In the genomic region with DNA sequence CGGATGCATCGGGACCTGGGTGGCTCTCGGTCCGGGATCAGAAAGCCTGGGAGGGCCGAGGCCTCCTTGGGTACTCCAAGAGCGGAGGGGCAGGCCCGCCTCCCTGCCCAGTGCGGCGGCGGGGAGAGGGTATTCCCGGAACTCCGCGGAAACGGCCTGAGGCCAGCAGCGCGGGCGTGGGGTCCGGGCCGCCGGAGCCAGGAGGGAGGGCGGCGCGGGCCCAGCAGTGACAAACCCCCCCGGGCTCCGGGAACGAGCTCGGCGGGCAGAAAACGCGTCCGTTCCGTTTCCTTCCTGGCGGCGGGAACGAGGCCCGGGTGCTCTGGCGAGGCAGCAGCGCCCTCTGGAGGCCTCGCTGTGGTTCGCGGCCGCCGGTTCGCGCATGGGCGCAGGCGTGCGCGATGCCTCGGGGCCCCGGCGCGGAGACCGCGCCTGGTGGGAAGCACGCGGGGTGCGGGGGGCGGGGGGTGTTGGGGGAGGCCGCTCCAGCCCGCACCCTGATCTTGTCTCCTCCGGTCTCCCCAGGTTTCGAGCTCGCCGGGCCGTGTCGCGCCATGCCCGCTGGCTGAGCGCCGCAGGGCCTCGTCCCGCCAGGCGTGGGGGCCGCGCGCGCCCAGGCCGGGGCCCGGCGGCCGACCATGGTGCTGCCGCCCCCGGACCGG, we compare ENCODE assay signal across 1 cellular context.
TF ChIP-seq lines count a peak whose summit lies in the region.

No MANE protein-coding gene starts in this region.

TF ChIP-seq in HepG2, 621 proteins besides CTCF, POLR2A, EP300 and RAD21 (continued from another document and continues in another):
- no peak for TF ChIP-seq ZNF552 (CRISPR knock-in tag; IDR thresholded peaks at IDR 0.05; ENCODE audit: borderline replicate concordance)
- TF ChIP-seq ZNF143 (CRISPR knock-in tag; IDR thresholded peaks at IDR 0.05), result 0 out of 2 replicates have a peak, but pooled peaks have one; percentile 11
- peak; percentile 56; the same call in 1 of the 2 replicates for TF ChIP-seq HOXA9 (CRISPR knock-in tag; IDR thresholded peaks at IDR 0.05; ENCODE audit: borderline replicate concordance)
- TF ChIP-seq IKZF4 (CRISPR knock-in tag; IDR thresholded peaks at IDR 0.05; ENCODE audit: borderline replicate concordance, low read depth, not compliant biosample characterization), result no peak
- TF ChIP-seq ZFY (CRISPR knock-in tag; IDR thresholded peaks at IDR 0.05), result peak; percentile 73; the same call in 1 of the 2 replicates
- TF ChIP-seq, protein P1, sequence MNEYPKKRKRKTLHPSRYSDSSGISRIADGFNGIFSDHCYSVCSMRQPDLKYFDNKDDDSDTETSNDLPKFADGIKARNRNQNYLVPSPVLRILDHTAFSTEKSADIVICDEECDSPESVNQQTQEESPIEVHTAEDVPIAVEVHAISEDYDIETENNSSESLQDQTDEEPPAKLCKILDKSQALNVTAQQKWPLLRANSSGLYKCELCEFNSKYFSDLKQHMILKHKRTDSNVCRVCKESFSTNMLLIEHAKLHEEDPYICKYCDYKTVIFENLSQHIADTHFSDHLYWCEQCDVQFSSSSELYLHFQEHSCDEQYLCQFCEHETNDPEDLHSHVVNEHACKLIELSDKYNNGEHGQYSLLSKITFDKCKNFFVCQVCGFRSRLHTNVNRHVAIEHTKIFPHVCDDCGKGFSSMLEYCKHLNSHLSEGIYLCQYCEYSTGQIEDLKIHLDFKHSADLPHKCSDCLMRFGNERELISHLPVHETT (CRISPR knock-in tag; conservative IDR thresholded peaks at IDR 0.05), result peak; percentile 72
- peak; percentile 77; the same call in 1 of the 2 replicates for TF ChIP-seq ZNF234 (CRISPR knock-in tag; conservative IDR thresholded peaks at IDR 0.05)
- TF ChIP-seq, protein P2, sequence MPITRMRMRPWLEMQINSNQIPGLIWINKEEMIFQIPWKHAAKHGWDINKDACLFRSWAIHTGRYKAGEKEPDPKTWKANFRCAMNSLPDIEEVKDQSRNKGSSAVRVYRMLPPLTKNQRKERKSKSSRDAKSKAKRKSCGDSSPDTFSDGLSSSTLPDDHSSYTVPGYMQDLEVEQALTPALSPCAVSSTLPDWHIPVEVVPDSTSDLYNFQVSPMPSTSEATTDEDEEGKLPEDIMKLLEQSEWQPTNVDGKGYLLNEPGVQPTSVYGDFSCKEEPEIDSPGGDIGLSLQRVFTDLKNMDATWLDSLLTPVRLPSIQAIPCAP (CRISPR knock-in tag; IDR thresholded peaks at IDR 0.05; ENCODE audit: low read depth), result no peak
- TF ChIP-seq, protein P3, sequence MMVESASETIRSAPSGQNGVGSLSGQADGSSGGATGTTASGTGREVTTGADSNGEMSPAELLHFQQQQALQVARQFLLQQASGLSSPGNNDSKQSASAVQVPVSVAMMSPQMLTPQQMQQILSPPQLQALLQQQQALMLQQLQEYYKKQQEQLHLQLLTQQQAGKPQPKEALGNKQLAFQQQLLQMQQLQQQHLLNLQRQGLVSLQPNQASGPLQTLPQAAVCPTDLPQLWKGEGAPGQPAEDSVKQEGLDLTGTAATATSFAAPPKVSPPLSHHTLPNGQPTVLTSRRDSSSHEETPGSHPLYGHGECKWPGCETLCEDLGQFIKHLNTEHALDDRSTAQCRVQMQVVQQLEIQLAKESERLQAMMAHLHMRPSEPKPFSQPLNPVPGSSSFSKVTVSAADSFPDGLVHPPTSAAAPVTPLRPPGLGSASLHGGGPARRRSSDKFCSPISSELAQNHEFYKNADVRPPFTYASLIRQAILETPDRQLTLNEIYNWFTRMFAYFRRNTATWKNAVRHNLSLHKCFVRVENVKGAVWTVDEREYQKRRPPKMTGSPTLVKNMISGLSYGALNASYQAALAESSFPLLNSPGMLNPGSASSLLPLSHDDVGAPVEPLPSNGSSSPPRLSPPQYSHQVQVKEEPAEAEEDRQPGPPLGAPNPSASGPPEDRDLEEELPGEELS (CRISPR knock-in tag; IDR thresholded peaks at IDR 0.05), result 0 out of 2 replicates have a peak, but pooled peaks have one; percentile 25
- TF ChIP-seq TEAD2 (CRISPR knock-in tag; IDR thresholded peaks at IDR 0.05), result no peak
- peak; percentile 58; the same call in 2 of the 3 replicates for TF ChIP-seq MXI1 (IDR thresholded peaks at IDR 0.05; ENCODE audit: borderline replicate concordance, low read depth, low read length)
- TF ChIP-seq, protein P4, sequence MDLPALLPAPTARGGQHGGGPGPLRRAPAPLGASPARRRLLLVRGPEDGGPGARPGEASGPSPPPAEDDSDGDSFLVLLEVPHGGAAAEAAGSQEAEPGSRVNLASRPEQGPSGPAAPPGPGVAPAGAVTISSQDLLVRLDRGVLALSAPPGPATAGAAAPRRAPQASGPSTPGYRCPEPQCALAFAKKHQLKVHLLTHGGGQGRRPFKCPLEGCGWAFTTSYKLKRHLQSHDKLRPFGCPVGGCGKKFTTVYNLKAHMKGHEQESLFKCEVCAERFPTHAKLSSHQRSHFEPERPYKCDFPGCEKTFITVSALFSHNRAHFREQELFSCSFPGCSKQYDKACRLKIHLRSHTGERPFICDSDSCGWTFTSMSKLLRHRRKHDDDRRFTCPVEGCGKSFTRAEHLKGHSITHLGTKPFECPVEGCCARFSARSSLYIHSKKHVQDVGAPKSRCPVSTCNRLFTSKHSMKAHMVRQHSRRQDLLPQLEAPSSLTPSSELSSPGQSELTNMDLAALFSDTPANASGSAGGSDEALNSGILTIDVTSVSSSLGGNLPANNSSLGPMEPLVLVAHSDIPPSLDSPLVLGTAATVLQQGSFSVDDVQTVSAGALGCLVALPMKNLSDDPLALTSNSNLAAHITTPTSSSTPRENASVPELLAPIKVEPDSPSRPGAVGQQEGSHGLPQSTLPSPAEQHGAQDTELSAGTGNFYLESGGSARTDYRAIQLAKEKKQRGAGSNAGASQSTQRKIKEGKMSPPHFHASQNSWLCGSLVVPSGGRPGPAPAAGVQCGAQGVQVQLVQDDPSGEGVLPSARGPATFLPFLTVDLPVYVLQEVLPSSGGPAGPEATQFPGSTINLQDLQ (CRISPR knock-in tag; IDR thresholded peaks at IDR 0.05), result 0 out of 2 replicates have a peak, but pooled peaks have one; percentile 28
- peak; percentile 83; the same call in 1 of the 2 replicates for TF ChIP-seq ZNF788 (CRISPR knock-in tag; IDR thresholded peaks at IDR 0.05; ENCODE audit: borderline replicate concordance)
- no peak for TF ChIP-seq ZNF605 (CRISPR knock-in tag; IDR thresholded peaks at IDR 0.05)
- TF ChIP-seq KAT8 (CRISPR knock-in tag; IDR thresholded peaks at IDR 0.05), result peak; percentile 66
- TF ChIP-seq SPEN (CRISPR knock-in tag; IDR thresholded peaks at IDR 0.05; ENCODE audit: low read depth), result peak; percentile 58; the same call in 1 of the 2 replicates
- TF ChIP-seq ZNF607 (CRISPR knock-in tag; IDR thresholded peaks at IDR 0.05; ENCODE audit: borderline replicate concordance), result peak; percentile 79; the same call in 1 of the 2 replicates
- no peak for TF ChIP-seq REPIN1 (CRISPR knock-in tag; IDR thresholded peaks at IDR 0.05; ENCODE audit: borderline replicate concordance, low read depth)
- 0 out of 2 replicates have a peak, but pooled peaks have one; percentile 51 for TF ChIP-seq SP4 (CRISPR knock-in tag; IDR thresholded peaks at IDR 0.05)
- peak; percentile 72; the same call in 1 of the 2 replicates for TF ChIP-seq SMAD1 (CRISPR knock-in tag; IDR thresholded peaks at IDR 0.05; ENCODE audit: borderline replicate concordance, low read depth)
- TF ChIP-seq HNF4A (CRISPR knock-in tag; IDR thresholded peaks at IDR 0.05), result peak; percentile 38; the same call in 1 of the 2 replicates
- TF ChIP-seq MED1 (CRISPR knock-in tag; IDR thresholded peaks at IDR 0.05), result peak; percentile 56
- TF ChIP-seq, protein P5, sequence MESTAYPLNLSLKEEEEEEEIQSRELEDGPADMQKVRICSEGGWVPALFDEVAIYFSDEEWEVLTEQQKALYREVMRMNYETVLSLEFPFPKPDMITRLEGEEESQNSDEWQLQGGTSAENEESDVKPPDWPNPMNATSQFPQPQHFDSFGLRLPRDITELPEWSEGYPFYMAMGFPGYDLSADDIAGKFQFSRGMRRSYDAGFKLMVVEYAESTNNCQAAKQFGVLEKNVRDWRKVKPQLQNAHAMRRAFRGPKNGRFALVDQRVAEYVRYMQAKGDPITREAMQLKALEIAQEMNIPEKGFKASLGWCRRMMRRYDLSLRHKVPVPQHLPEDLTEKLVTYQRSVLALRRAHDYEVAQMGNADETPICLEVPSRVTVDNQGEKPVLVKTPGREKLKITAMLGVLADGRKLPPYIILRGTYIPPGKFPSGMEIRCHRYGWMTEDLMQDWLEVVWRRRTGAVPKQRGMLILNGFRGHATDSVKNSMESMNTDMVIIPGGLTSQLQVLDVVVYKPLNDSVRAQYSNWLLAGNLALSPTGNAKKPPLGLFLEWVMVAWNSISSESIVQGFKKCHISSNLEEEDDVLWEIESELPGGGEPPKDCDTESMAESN (CRISPR knock-in tag; conservative IDR thresholded peaks at IDR 0.05), result peak; percentile 77
- TF ChIP-seq, protein P6, sequence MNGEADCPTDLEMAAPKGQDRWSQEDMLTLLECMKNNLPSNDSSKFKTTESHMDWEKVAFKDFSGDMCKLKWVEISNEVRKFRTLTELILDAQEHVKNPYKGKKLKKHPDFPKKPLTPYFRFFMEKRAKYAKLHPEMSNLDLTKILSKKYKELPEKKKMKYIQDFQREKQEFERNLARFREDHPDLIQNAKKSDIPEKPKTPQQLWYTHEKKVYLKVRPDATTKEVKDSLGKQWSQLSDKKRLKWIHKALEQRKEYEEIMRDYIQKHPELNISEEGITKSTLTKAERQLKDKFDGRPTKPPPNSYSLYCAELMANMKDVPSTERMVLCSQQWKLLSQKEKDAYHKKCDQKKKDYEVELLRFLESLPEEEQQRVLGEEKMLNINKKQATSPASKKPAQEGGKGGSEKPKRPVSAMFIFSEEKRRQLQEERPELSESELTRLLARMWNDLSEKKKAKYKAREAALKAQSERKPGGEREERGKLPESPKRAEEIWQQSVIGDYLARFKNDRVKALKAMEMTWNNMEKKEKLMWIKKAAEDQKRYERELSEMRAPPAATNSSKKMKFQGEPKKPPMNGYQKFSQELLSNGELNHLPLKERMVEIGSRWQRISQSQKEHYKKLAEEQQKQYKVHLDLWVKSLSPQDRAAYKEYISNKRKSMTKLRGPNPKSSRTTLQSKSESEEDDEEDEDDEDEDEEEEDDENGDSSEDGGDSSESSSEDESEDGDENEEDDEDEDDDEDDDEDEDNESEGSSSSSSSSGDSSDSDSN (CRISPR knock-in tag; IDR thresholded peaks at IDR 0.05), result peak; percentile 77
- no peak for TF ChIP-seq SOX13 (IDR thresholded peaks at IDR 0.05)
- TF ChIP-seq SOX13 (CRISPR knock-in tag; conservative IDR thresholded peaks at IDR 0.05 in 1 of 2, IDR thresholded peaks at IDR 0.05 in 1 of 2), result peak in 1 of 2 experiments; percentile 28; a peak in 1 of 4 replicates
- TF ChIP-seq, protein P7, sequence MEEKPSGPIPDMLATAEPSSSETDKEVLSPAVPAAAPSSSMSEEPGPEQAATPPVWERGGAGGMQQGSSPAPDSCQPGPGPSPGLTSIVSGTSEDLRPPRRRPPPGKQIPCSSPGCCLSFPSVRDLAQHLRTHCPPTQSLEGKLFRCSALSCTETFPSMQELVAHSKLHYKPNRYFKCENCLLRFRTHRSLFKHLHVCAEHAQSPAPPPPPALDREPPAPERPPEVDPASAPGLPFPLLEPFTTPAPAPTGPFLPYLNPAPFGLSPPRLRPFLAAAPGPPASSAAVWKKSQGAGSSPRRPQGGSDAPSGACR (CRISPR knock-in tag; IDR thresholded peaks at IDR 0.05), result peak; percentile 86
- TF ChIP-seq, protein P8, sequence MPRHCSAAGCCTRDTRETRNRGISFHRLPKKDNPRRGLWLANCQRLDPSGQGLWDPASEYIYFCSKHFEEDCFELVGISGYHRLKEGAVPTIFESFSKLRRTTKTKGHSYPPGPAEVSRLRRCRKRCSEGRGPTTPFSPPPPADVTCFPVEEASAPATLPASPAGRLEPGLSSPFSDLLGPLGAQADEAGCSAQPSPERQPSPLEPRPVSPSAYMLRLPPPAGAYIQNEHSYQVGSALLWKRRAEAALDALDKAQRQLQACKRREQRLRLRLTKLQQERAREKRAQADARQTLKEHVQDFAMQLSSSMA (CRISPR knock-in tag; IDR thresholded peaks at IDR 0.05), result 0 out of 2 replicates have a peak, but pooled peaks have one; percentile 60
- TF ChIP-seq RBM22 (optimal IDR thresholded peaks at IDR 0.05; ENCODE audit: low read length), result no peak
- TF ChIP-seq POLR2AphosphoS5 (IDR thresholded peaks at IDR 0.05; ENCODE audit: low read depth, low read length), result no peak
- TF ChIP-seq THAP11 (CRISPR knock-in tag; IDR thresholded peaks at IDR 0.05), result peak; percentile 57; the same call in 1 of the 2 replicates
- TF ChIP-seq ZNF772 (CRISPR knock-in tag; IDR thresholded peaks at IDR 0.05), result 0 out of 2 replicates have a peak, but pooled peaks have one; percentile 50
- TF ChIP-seq KLF11 (CRISPR knock-in tag; IDR thresholded peaks at IDR 0.05), result no peak
- peak; percentile 27; the same call in 1 of the 2 replicates for TF ChIP-seq SMC3 (IDR thresholded peaks at IDR 0.05; ENCODE audit: low read length)
- 0 out of 2 replicates have a peak, but pooled peaks have one; percentile 36 for TF ChIP-seq ZNF670 (CRISPR knock-in tag; IDR thresholded peaks at IDR 0.05; ENCODE audit: borderline replicate concordance)
- TF ChIP-seq NFKB2 (CRISPR knock-in tag; IDR thresholded peaks at IDR 0.05; ENCODE audit: borderline replicate concordance), result no peak
- TF ChIP-seq KDM4B (CRISPR knock-in tag; IDR thresholded peaks at IDR 0.05), result no peak
- no peak for TF ChIP-seq MAZ (IDR thresholded peaks at IDR 0.05; ENCODE audit: borderline replicate concordance, low read depth, low read length)
- peak; percentile 71; the same call in 1 of the 2 replicates for TF ChIP-seq MAZ (CRISPR knock-in tag; IDR thresholded peaks at IDR 0.05; ENCODE audit: low read depth)
- peak; percentile 100 for TF ChIP-seq AKAP8 (CRISPR knock-in tag; IDR thresholded peaks at IDR 0.05)
- peak; percentile 70 for TF ChIP-seq ELF3 (CRISPR knock-in tag; IDR thresholded peaks at IDR 0.05)
- TF ChIP-seq FOXJ3 (CRISPR knock-in tag; IDR thresholded peaks at IDR 0.05; ENCODE audit: borderline replicate concordance), result no peak
- no peak for TF ChIP-seq ZFP62 (CRISPR knock-in tag; IDR thresholded peaks at IDR 0.05)
- no peak for TF ChIP-seq CEBPG (CRISPR knock-in tag; IDR thresholded peaks at IDR 0.05)
- no peak; the same call in 1 of the 2 replicates for TF ChIP-seq ZNF12 (CRISPR knock-in tag; IDR thresholded peaks at IDR 0.05)
- TF ChIP-seq SIN3B (IDR thresholded peaks at IDR 0.05; ENCODE audit: low read length), result no peak
- TF ChIP-seq ZNF724P (CRISPR knock-in tag; IDR thresholded peaks at IDR 0.05; ENCODE audit: borderline replicate concordance), result peak; percentile 57; the same call in 1 of the 2 replicates
- TF ChIP-seq, protein P9, sequence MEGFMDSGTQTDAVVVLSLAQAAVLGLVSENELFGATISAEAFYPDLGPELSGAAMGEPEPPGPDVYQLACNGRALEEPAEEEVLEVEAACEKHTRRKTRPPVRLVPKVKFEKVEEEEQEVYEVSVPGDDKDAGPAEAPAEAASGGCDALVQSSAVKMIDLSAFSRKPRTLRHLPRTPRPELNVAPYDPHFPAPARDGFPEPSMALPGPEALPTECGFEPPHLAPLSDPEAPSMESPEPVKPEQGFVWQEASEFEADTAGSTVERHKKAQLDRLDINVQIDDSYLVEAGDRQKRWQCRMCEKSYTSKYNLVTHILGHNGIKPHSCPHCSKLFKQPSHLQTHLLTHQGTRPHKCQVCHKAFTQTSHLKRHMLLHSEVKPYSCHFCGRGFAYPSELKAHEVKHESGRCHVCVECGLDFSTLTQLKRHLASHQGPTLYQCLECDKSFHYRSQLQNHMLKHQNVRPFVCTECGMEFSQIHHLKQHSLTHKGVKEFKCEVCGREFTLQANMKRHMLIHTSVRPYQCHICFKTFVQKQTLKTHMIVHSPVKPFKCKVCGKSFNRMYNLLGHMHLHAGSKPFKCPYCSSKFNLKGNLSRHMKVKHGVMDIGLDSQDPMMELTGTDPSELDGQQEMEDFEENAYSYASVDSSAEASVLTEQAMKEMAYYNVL (CRISPR knock-in tag; IDR thresholded peaks at IDR 0.05; ENCODE audit: borderline replicate concordance), result no peak
- 0 out of 2 replicates have a peak, but pooled peaks have one; percentile 62 for TF ChIP-seq ZNF441 (CRISPR knock-in tag; IDR thresholded peaks at IDR 0.05; ENCODE audit: borderline replicate concordance)
